In genomic region chr10:75223507-75223906, GRCh38 we compare ENCODE assay signal across 10 cellular contexts. TPM values are rescaled to one million over a fixed set of nuclear protein-coding genes. Genes with fewer than 3 reads are reported as not detected.
DNase-seq lines count a peak whose midpoint lies in the region; ATAC-seq, FAIRE-seq and TF ChIP-seq lines count a peak whose summit lies in the region.
"Had no signal": no experiment of that assay in that cellular context is flagged by ENCODE, and none has a peak within 500 bp of the region (broad histone marks: within the 10 kb centered on the region; RNA-seq: fewer than 3 reads in every experiment).

No MANE protein-coding gene starts in this region.

- peak overlapping the region; percentile 14 for H3K9ac ChIP-seq in skeletal muscle satellite cell (ENCODE audit: low read depth, low read length)

- BruUV-seq in Calu3 (replicated peaks; lab: Mats Ljungman, UMichigan), result no TSS peak

- no peaks in the 10 kb centered on the region for H3K27me3 Mint-ChIP-seq in Calu3 (ENCODE audit: unreplicated experiment)
- no peaks in the 10 kb centered on the region for H3K27me3 Mint-ChIP-seq in T-cell
- H3K27me3 Mint-ChIP-seq: activated CD8-positive, alpha-beta memory T cell treated with anti-CD3 and anti-CD28 coated beads, Interleukin-2, amount 10 ng/mL, durations not matched to agents 7 days and 5 days had no signal

- H3K27ac Mint-ChIP-seq in Calu3 (ENCODE audit: unreplicated experiment) (peak overlapping the region; percentile 48), T-cell (peak overlapping the region; percentile 62 to 81)

- H3K4me1 ChIP-seq in iPS DF 6.9 (ENCODE audit: control insufficient read depth, insufficient read depth, low read length) (peaks cover 9% of the 10 kb centered on the region), skeletal muscle satellite cell (ENCODE audit: control insufficient read depth, insufficient read depth, low read length) (peaks cover 44% of the 10 kb centered on the region), small intestine (ENCODE audit: control insufficient read depth in 2 of 2, insufficient read depth in 1 of 2, low read depth in 1 of 2, low read length in 1 of 2) (peaks cover 0 to 8% of the 10 kb centered on the region in 2 donors)

- no peak for TF ChIP-seq CTCF in Calu3 (IDR thresholded peaks at IDR 0.05; ENCODE audit: unreplicated experiment)

- ATAC-seq in T-cell (replicated peaks in 1 of 4) (no peak), HG02938 (IDR thresholded peaks at IDR 0.05; ENCODE audit: unreplicated experiment) (no peak)
- ATAC-seq: activated CD8-positive, alpha-beta memory T cell treated with anti-CD3 and anti-CD28 coated beads, Interleukin-2, amount 10 ng/mL, durations not matched to agents 7 days and 5 days had no signal

- CTCF ChIA-PET in Calu3 (lab: Charles Lee), result interaction anchor here (1.0 to 1.4 kb wide), 2 partner anchors 12 to 27 kb away, joined by 3 to 4 read pairs; no protein-coding TSS in a partner anchor
- CTCF ChIA-PET in T-cell (lab: Charles Lee), result interaction anchor here in 1 of 2 donors (1.6 kb wide), 1 partner anchor 12 kb away, joined by 5 read pairs; no protein-coding TSS in a partner anchor

- H3K9me3 Mint-ChIP-seq in Calu3 (ENCODE audit: low read depth, unreplicated experiment), result no peaks in the 10 kb centered on the region
- no peaks in the 10 kb centered on the region for H3K9me3 Mint-ChIP-seq in T-cell

- H3K4me2 ChIP-seq in skeletal muscle satellite cell (ENCODE audit: low read length), result no peak overlapping the region

- no CpG with 5 or more reads among the region's 2 CpGs for WGBS in iPS DF 6.9 (ENCODE audit: insufficient coverage, insufficient read length)
- WGBS in small intestine, 3 donors, result 71 to 80% (median 74%) methylated on average over 2 of the region's 2 CpGs

- H3K4me1 Mint-ChIP-seq in Calu3 (ENCODE audit: low read depth, unreplicated experiment) (peaks cover 70% of the 10 kb centered on the region), T-cell (peaks cover 53 to 63% (median 55%) of the 10 kb centered on the region in 3 donors)

- peak overlapping the region; percentile 35 for H3K27ac ChIP-seq in iPS DF 6.9 (ENCODE audit: low read length)
- no peak overlapping the region for H3K27ac ChIP-seq in small intestine (ENCODE audit: low read depth in 1 of 2, low read length in 1 of 2)

- peaks cover 11% of the 10 kb centered on the region; the same call in 1 of the 2 replicates for H3K36me3 ChIP-seq in iPS DF 6.9 (ENCODE audit: control insufficient read depth, insufficient read depth, low read length)
- H3K36me3 ChIP-seq in skeletal muscle satellite cell (ENCODE audit: insufficient read depth, low read length), result peaks cover 79% of the 10 kb centered on the region
- peaks cover 15 to 26% of the 10 kb centered on the region in 2 donors for H3K36me3 ChIP-seq in small intestine (ENCODE audit: control insufficient read depth in 2 of 2, insufficient read depth in 2 of 2, low read length in 2 of 2)

- H3K36me3 Mint-ChIP-seq in Calu3 (ENCODE audit: insufficient read depth, unreplicated experiment) (peaks cover 85% of the 10 kb centered on the region), T-cell (peaks cover 48% of the 10 kb centered on the region)

- DNase-seq in Calu3, result no peak
- no peak for DNase-seq in T-cell
- no peak for DNase-seq in iPS DF 6.9 (ENCODE audit: low read depth, low spot score)
- no peak for DNase-seq in SKM-1 treated with dmso at 0.1 percent for 144 hours (lab: John Stamatoyannopoulos, UW; ENCODE audit: unreplicated experiment)
- DNase-seq in effector CD4-positive, alpha-beta T cell, result no peak
- no peak for DNase-seq in small intestine
- DNase-seq: activated CD8-positive, alpha-beta memory T cell treated with anti-CD3 and anti-CD28 coated beads, Interleukin-2, amount 10 ng/mL, durations not matched to agents 7 days and 5 days; NCI-H69 had no signal

- H3K4me3 ChIP-seq in iPS DF 6.9 (ENCODE audit: low read length), result no peak overlapping the region
- no peak overlapping the region for H3K4me3 ChIP-seq in skeletal muscle satellite cell (ENCODE audit: low read length)
- no peak overlapping the region for H3K4me3 ChIP-seq in small intestine (ENCODE audit: low read depth in 1 of 2, low read length in 2 of 2)

- no peaks in the 10 kb centered on the region for H3K9me3 ChIP-seq in iPS DF 6.9 (ENCODE audit: control insufficient read depth, insufficient read depth, low read length)
- no peaks in the 10 kb centered on the region for H3K9me3 ChIP-seq in skeletal muscle satellite cell (replicated peaks; ENCODE audit: low read length)
- H3K9me3 ChIP-seq in small intestine (ENCODE audit: control insufficient read depth, low read depth), result no peaks in the 10 kb centered on the region

- H3K4me3 Mint-ChIP-seq in Calu3 (ENCODE audit: low read depth, unreplicated experiment) (peak overlapping the region; percentile 24), T-cell (no peak overlapping the region)
- H3K4me3 Mint-ChIP-seq: activated CD8-positive, alpha-beta memory T cell treated with anti-CD3 and anti-CD28 coated beads, Interleukin-2, amount 10 ng/mL, durations not matched to agents 7 days and 5 days had no signal

- H3K27me3 ChIP-seq in iPS DF 6.9 (ENCODE audit: control insufficient read depth, insufficient read depth, low read length) (no peaks in the 10 kb centered on the region), skeletal muscle satellite cell (ENCODE audit: control insufficient read depth, insufficient read depth, low read length) (no peaks in the 10 kb centered on the region), small intestine (ENCODE audit: control insufficient read depth in 2 of 2, insufficient read depth in 2 of 2, low read length in 2 of 2) (no peaks in the 10 kb centered on the region)

- intact Hi-C loops in Calu3 (cut with micrococcal nuclease; ENCODE audit: unreplicated experiment), result no loop called here

- POLR2A ChIA-PET in T-cell (lab: Charles Lee), result no interaction called here

- no peak for FAIRE-seq in small intestine (lab: Jason Lieb, UNC)

RNA-seq across cellular contexts. Expression of gene COMTD1, which starts 12.2 kb away (rescaled TPM):
- total RNA-seq in Calu3 (2022) (52.4 and 67.6 TPM in 2 replicates), T-cell (10 to 100 TPM; 11.2 to 39.0 (median 33.8) TPM)
- total RNA-seq in skeletal muscle satellite cell (2012; rRNA removed), result 9.6 and 11.6 TPM in 2 replicates
- polyA plus RNA-seq in small intestine, result 100 to 1,000 TPM; 132 to 510 (median 325) TPM

RNA-seq across cellular contexts. Expression of gene VDAC2, which starts 12.9 kb away (rescaled TPM):
- total RNA-seq in Calu3 (2022) (243 and 254 TPM in 2 replicates), T-cell (100 to 1,000 TPM in 2 of 5 donors, 10 to 100 TPM in 3; 82.8 to 111 (median 86.8) TPM)
- 179 and 241 TPM in 2 replicates for total RNA-seq in skeletal muscle satellite cell (2012; rRNA removed)
- polyA plus RNA-seq in small intestine, result 100 to 1,000 TPM; 181 to 313 (median 290) TPM
